Comparison of ENCODE assay signal across 1 cellular context in the genomic region with DNA sequence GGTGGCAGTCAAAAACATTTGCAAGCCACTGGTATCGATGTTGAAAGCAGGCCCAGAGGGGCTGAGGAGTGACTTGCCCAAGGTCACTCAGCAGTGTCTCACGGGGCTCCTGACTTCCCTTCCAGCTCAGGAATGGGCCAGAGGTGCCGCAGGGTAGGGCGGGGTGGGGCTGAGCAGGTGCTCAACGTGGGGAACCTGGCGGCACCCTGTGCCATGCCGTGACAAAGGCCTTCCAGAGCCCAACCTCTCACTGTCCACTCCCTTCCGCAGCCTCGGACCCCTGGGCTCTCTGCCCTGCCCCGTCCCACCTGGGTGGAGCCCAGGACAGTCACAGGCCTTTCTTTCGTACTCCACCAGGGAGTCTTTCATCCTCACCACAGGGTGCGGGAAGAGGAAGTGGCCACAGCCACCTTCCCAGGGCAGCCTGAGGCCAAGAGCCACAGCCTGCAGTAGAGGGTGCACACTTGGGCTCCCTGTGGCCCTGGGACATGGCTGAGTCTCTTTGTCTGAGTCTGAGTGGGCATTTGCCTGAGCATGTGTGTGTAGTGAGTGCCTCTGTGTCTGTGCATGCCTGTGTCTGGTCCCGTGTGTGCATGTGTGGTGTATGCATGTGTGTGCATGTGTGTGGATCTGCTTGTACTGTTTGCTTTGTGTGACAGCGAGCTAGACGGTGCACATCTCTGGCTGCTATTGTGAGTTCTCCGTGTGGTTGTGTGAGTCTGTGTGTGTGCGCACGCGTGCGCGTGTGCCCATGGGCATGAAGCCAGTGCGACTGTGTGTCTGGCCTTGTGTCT.
TF ChIP-seq lines count a peak whose summit lies in the region.

No MANE protein-coding gene starts in this region.

TF ChIP-seq in endothelial cell of umbilical vein, 7 proteins besides CTCF, POLR2A, EP300 and RAD21:
- TF ChIP-seq FOS (IDR thresholded peaks at IDR 0.05; ENCODE audit: borderline replicate concordance, insufficient read depth, low read length) = no peak
- no peak for TF ChIP-seq JUN (IDR thresholded peaks at IDR 0.05; ENCODE audit: borderline replicate concordance, insufficient read depth, insufficient read length, low read depth)
- no peak for TF ChIP-seq MYC (IDR thresholded peaks at IDR 0.05; ENCODE audit: low read depth, low read length)
- TF ChIP-seq EZH2 (IDR thresholded peaks at IDR 0.05; ENCODE audit: borderline replicate concordance, low read depth, low read length, severe bottlenecking) = no peak
- TF ChIP-seq GATA2 (IDR thresholded peaks at IDR 0.05; ENCODE audit: insufficient read depth, insufficient read length, low read depth, low read length) = no peak
- TF ChIP-seq, protein P1, sequence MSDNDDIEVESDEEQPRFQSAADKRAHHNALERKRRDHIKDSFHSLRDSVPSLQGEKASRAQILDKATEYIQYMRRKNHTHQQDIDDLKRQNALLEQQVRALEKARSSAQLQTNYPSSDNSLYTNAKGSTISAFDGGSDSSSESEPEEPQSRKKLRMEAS (IDR thresholded peaks at IDR 0.05; ENCODE audit: insufficient read depth, insufficient read length) = no peak
- TF ChIP-seq POLR2AphosphoS5 (IDR thresholded peaks at IDR 0.05; ENCODE audit: insufficient read depth, low read depth, low read length) = no peak
